8 cellular contexts compared by ENCODE assay signal in genomic region chr10:75401569-75402485, GRCh38. TPM values are rescaled to one million over a fixed set of nuclear protein-coding genes. Genes with fewer than 3 reads are reported as not detected.
A peak's percentile ranks its signal among the peaks of the same experiment; 100 is the strongest.
DNase-seq lines count a peak whose midpoint lies in the region; ATAC-seq and TF ChIP-seq lines count a peak whose summit lies in the region.

ZNF503 (minus strand) TSS chr10:75401764; CDS start chr10:75401419, 345 bp downstream.

- intact Hi-C loops in right cardiac atrium (cut with DNase I) = loop anchor here in 3 of 4 donors (2.0 to 10.0 kb wide), 6 partner anchors 213 to 1153 kb away; no protein-coding TSS in a partner anchor

- under 1% methylated on average over 88 of the region's 88 CpGs for WGBS in right cardiac atrium

- in situ Hi-C loops in astrocyte of the spinal cord (cut with HindIII; ENCODE audit: low sequenced_read_pairs) = no loop called here

- DNase-seq in DMS153 treated with DMSO at 0.1 percent for 48 hours (lab: John Stamatoyannopoulos, UW; ENCODE audit: unreplicated experiment) (peak; percentile 93), HuH-7.5 (ENCODE audit: low spot score) (peak; percentile 90), OCI-M1 (lab: John Stamatoyannopoulos, UW) (peak; percentile 68), astrocyte of the spinal cord (ENCODE audit: low read depth, low spot score) (peak; percentile 99), right cardiac atrium (peak; percentile 98 to 99 (median 99)), pons (ENCODE audit: low spot score) (peak; percentile 94)

- peak; percentile 24 for TF ChIP-seq CTCF in astrocyte of the spinal cord (IDR thresholded peaks at IDR 0.05; ENCODE audit: low read depth, low read length)

- peak; percentile 51 for ATAC-seq in GM21423 (IDR thresholded peaks at IDR 0.05; ENCODE audit: unreplicated experiment)
- ATAC-seq in right cardiac atrium = peak; percentile 87 to 89
- ATAC-seq in GM21717 (IDR thresholded peaks at IDR 0.05; ENCODE audit: unreplicated experiment) = no peak

- no peaks in the 10 kb centered on the region for H3K9me3 ChIP-seq in right cardiac atrium (ENCODE audit: control insufficient read depth, low read length)

- H3K27ac ChIP-seq in right cardiac atrium (ENCODE audit: low read length) = peak within 1 kb of the TSS; percentile 89

- H3K4me1 ChIP-seq in right cardiac atrium (ENCODE audit: control insufficient read depth, insufficient read depth, low read length) = no peaks in the 10 kb centered on the region

- H3K4me3 ChIP-seq in astrocyte of the spinal cord (ENCODE audit: low read depth, low read length) (peak within 1 kb of the TSS; percentile 99), right cardiac atrium (ENCODE audit: low read length) (peak within 1 kb of the TSS; percentile 82)

- no peaks in the 10 kb centered on the region for H3K27me3 ChIP-seq in right cardiac atrium (ENCODE audit: control insufficient read depth, insufficient read depth)

RNA-seq across cellular contexts. Expression of gene ZNF503, which starts in this region (rescaled TPM):
- total RNA-seq in right cardiac atrium = 10 to 100 TPM; 13.2 to 14.6 (median 14.3) TPM
- polyA plus RNA-seq in right cardiac atrium = 8.7 TPM
